ENCODE assay signal across 8 cellular contexts in the genomic region with DNA sequence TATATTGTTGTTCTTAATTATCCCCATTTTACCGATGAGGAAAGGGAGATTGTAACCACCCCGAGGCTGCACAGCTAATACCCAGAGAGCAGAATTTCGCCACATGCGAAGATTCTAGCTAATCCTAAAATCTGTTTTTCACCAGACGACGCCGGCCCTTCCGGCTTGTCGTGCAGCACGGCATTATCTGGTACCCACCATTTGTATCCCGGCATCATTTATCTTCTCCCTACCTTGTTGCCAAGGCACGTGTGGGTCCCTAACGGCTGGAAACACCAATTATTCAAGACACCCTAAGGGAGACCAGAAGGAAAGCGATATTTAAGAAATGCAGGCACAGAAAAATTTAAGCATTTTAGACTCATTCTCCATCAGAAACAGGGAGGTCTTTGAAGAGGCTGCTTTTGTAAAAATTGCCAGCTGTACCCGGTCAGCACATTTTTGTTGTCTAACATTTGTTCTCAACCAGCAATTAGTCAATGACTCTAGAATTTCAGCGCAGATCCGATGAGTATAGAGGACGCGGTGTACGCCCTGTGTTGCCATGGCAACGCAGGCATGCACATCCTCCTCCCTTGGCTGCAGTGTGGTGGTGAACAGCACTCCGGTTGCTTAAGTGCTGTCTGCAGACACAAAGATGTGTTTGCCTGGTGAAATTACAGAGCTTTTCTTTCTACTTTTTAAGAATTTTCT.
DNase-seq lines count a peak whose midpoint lies in the region.

No MANE protein-coding gene starts in this region.

- peak; percentile 97 for DNase-seq in EH (ENCODE audit: low read depth)
- DNase-seq in NCI-H2227 treated with DMSO at 0.1 percent for 48 hours (lab: John Stamatoyannopoulos, UW): peak; percentile 89
- peak; percentile 95 for DNase-seq in dedifferentiated amniotic fluid mesenchymal stem cell (ENCODE audit: extremely low spot score)
- DNase-seq in left kidney (ENCODE audit: low read depth, low spot score): peak; percentile 96
- DNase-seq in ureter (ENCODE audit: low spot score): peak; percentile 64
- no peak for DNase-seq in mesenteric fat pad (ENCODE audit: low spot score)
- no peak for DNase-seq in stimulated activated CD4-positive, alpha-beta T cell treated with anti-CD3 and anti-CD28 coated beads, Interleukin-4, amount 100 ng/mL, for 4 hours
- no peak for DNase-seq in NCI-H187 treated with DMSO at 0.1 percent for 48 hours (lab: John Stamatoyannopoulos, UW)

Comparison
In these comparisons a context has a peak if more than half of its experiments do, and no peak if none do; other contexts are left out.
1. DNase-seq: peak in EH (single experiment), NCI-H2227 treated with DMSO at 0.1 percent for 48 hours (single experiment), dedifferentiated amniotic fluid mesenchymal stem cell (single experiment), left kidney (single experiment) and ureter (single experiment); none in mesenteric fat pad (single experiment), stimulated activated CD4-positive, alpha-beta T cell treated with anti-CD3 and anti-CD28 coated beads, Interleukin-4, amount 100 ng/mL, for 4 hours (0 of 2) and NCI-H187 treated with DMSO at 0.1 percent for 48 hours (single experiment).